In genomic region chr12:79934309-79935020, GRCh38 we compare ENCODE assay signal across 1 cellular context.
TF ChIP-seq lines count a peak whose summit lies in the region.

No MANE protein-coding gene starts in this region.

TF ChIP-seq in K562, 482 proteins besides CTCF, POLR2A, EP300 and RAD21 (continued from another document and continues in another):
- TF ChIP-seq NCOR1 (IDR thresholded peaks at IDR 0.05) = no peak
- peak; percentile 89 for TF ChIP-seq NFRKB (IDR thresholded peaks at IDR 0.05; ENCODE audit: low read depth)
- TF ChIP-seq RNF2 (IDR thresholded peaks at IDR 0.05) = no peak
- no peak for TF ChIP-seq CSDE1 (IDR thresholded peaks at IDR 0.05)
- peak in 1 of 2 experiments; percentile 75; a peak in 2 of 4 replicates for TF ChIP-seq KDM4B (IDR thresholded peaks at IDR 0.05; ENCODE audit: borderline replicate concordance in 2 of 2, low read depth in 1 of 2)
- TF ChIP-seq KAT7 (CRISPR knock-in tag; IDR thresholded peaks at IDR 0.05; ENCODE audit: borderline replicate concordance) = peak; percentile 71; the same call in 1 of the 2 replicates
- no peak for TF ChIP-seq TCF7 (IDR thresholded peaks at IDR 0.05; ENCODE audit: borderline replicate concordance)
- peak; percentile 82; the same call in 1 of the 2 replicates for TF ChIP-seq ZBTB7A (IDR thresholded peaks at IDR 0.05; ENCODE audit: borderline replicate concordance, control insufficient read depth, low read depth, low read length)
- TF ChIP-seq, protein P1, sequence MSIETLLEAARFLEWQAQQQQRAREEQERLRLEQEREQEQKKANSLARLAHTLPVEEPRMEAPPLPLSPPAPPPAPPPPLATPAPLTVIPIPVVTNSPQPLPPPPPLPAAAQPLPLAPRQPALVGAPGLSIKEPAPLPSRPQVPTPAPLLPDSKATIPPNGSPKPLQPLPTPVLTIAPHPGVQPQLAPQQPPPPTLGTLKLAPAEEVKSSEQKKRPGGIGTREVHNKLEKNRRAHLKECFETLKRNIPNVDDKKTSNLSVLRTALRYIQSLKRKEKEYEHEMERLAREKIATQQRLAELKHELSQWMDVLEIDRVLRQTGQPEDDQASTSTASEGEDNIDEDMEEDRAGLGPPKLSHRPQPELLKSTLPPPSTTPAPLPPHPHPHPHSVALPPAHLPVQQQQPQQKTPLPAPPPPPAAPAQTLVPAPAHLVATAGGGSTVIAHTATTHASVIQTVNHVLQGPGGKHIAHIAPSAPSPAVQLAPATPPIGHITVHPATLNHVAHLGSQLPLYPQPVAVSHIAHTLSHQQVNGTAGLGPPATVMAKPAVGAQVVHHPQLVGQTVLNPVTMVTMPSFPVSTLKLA (conservative IDR thresholded peaks at IDR 0.05) = 0 out of 4 replicates have a peak, but pooled peaks of 1 of the 2 experiments have one; percentile 21
- TF ChIP-seq TFAM (CRISPR knock-in tag; conservative IDR thresholded peaks at IDR 0.05) = no peak
- 0 out of 2 replicates have a peak, but pooled peaks have one; percentile 82 for TF ChIP-seq SUPT5H (IDR thresholded peaks at IDR 0.05)
- peak; percentile 92 for TF ChIP-seq TAF7 (tag; IDR thresholded peaks at IDR 0.05)
- peak in 2 of 3 experiments; percentile 76 to 88 for TF ChIP-seq YY1 (IDR thresholded peaks at IDR 0.05; ENCODE audit: borderline replicate concordance in 1 of 3, control insufficient read depth in 1 of 3, extremely low read depth in 1 of 3, insufficient read depth in 3 of 3, insufficient read length in 1 of 3, insufficient replicate concordance in 2 of 3, low read depth in 1 of 3, low read length in 2 of 3)
- TF ChIP-seq, protein P2, sequence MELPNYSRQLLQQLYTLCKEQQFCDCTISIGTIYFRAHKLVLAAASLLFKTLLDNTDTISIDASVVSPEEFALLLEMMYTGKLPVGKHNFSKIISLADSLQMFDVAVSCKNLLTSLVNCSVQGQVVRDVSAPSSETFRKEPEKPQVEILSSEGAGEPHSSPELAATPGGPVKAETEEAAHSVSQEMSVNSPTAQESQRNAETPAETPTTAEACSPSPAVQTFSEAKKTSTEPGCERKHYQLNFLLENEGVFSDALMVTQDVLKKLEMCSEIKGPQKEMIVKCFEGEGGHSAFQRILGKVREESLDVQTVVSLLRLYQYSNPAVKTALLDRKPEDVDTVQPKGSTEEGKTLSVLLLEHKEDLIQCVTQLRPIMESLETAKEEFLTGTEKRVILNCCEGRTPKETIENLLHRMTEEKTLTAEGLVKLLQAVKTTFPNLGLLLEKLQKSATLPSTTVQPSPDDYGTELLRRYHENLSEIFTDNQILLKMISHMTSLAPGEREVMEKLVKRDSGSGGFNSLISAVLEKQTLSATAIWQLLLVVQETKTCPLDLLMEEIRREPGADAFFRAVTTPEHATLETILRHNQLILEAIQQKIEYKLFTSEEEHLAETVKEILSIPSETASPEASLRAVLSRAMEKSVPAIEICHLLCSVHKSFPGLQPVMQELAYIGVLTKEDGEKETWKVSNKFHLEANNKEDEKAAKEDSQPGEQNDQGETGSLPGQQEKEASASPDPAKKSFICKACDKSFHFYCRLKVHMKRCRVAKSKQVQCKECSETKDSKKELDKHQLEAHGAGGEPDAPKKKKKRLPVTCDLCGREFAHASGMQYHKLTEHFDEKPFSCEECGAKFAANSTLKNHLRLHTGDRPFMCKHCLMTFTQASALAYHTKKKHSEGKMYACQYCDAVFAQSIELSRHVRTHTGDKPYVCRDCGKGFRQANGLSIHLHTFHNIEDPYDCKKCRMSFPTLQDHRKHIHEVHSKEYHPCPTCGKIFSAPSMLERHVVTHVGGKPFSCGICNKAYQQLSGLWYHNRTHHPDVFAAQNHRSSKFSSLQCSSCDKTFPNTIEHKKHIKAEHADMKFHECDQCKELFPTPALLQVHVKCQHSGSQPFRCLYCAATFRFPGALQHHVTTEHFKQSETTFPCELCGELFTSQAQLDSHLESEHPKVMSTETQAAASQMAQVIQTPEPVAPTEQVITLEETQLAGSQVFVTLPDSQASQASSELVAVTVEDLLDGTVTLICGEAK (IDR thresholded peaks at IDR 0.05) = 0 out of 2 replicates have a peak, but pooled peaks have one; percentile 14
- TF ChIP-seq, protein P2 (CRISPR knock-in tag; IDR thresholded peaks at IDR 0.05) = no peak
- TF ChIP-seq TCF7L2 (IDR thresholded peaks at IDR 0.05; ENCODE audit: low read depth, low read length) = no peak
- TF ChIP-seq POLR2AphosphoS5 (IDR thresholded peaks at IDR 0.05; ENCODE audit: control insufficient read depth, insufficient read depth, low read depth, low read length) = peak; percentile 34; the same call in 1 of the 2 replicates
- 0 out of 2 replicates have a peak, but pooled peaks have one; percentile 7 for TF ChIP-seq C11orf30 (IDR thresholded peaks at IDR 0.05; ENCODE audit: low read depth)
- TF ChIP-seq, protein P3, sequence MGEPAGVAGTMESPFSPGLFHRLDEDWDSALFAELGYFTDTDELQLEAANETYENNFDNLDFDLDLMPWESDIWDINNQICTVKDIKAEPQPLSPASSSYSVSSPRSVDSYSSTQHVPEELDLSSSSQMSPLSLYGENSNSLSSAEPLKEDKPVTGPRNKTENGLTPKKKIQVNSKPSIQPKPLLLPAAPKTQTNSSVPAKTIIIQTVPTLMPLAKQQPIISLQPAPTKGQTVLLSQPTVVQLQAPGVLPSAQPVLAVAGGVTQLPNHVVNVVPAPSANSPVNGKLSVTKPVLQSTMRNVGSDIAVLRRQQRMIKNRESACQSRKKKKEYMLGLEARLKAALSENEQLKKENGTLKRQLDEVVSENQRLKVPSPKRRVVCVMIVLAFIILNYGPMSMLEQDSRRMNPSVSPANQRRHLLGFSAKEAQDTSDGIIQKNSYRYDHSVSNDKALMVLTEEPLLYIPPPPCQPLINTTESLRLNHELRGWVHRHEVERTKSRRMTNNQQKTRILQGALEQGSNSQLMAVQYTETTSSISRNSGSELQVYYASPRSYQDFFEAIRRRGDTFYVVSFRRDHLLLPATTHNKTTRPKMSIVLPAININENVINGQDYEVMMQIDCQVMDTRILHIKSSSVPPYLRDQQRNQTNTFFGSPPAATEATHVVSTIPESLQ (CRISPR knock-in tag; IDR thresholded peaks at IDR 0.05) = 0 out of 2 replicates have a peak, but pooled peaks have one; percentile 36
- peak; percentile 59 for TF ChIP-seq TAF1 (IDR thresholded peaks at IDR 0.05; ENCODE audit: control insufficient read depth, extremely low read depth, insufficient read depth, low read length, severe bottlenecking)
- peak in 1 of 2 experiments; percentile 14 for TF ChIP-seq AFF1 (IDR thresholded peaks at IDR 0.05; ENCODE audit: low read depth in 1 of 2, partially characterized antibody in 2 of 2)
- TF ChIP-seq CHAMP1 (IDR thresholded peaks at IDR 0.05) = peak; percentile 16; the same call in 1 of the 2 replicates
- no peak for TF ChIP-seq TRIM28 (IDR thresholded peaks at IDR 0.05)
- 0 out of 2 replicates have a peak, but pooled peaks have one; percentile 30 for TF ChIP-seq LCOR (CRISPR knock-in tag; IDR thresholded peaks at IDR 0.05)
- peak; percentile 80 for TF ChIP-seq ZNF740 (CRISPR knock-in tag; IDR thresholded peaks at IDR 0.05)
- peak in 1 of 2 experiments; percentile 83; a peak in 2 of 4 replicates for TF ChIP-seq ZNF740 (tag; IDR thresholded peaks at IDR 0.05)
- TF ChIP-seq NONO (IDR thresholded peaks at IDR 0.05; ENCODE audit: low read depth in 2 of 2, low read length in 1 of 2) = no peak
- TF ChIP-seq, protein P4, sequence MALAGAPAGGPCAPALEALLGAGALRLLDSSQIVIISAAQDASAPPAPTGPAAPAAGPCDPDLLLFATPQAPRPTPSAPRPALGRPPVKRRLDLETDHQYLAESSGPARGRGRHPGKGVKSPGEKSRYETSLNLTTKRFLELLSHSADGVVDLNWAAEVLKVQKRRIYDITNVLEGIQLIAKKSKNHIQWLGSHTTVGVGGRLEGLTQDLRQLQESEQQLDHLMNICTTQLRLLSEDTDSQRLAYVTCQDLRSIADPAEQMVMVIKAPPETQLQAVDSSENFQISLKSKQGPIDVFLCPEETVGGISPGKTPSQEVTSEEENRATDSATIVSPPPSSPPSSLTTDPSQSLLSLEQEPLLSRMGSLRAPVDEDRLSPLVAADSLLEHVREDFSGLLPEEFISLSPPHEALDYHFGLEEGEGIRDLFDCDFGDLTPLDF (CRISPR knock-in tag; IDR thresholded peaks at IDR 0.05) = no peak
